ENCODE assay signal across 1 cellular context in genomic region chr7:79495544-79496272, GRCh38.
A peak's percentile ranks its signal among the peaks of the same experiment; 100 is the strongest.
TF ChIP-seq lines count a peak whose summit lies in the region.

No MANE protein-coding gene starts in this region.

TF ChIP-seq in SK-N-SH treated with all-trans-retinoic acid at 6 μM for 48 hours, 23 proteins besides CTCF, POLR2A, EP300 and RAD21 (continued from another document):
- TF ChIP-seq CREB5 (CRISPR knock-in tag; IDR thresholded peaks at IDR 0.05; ENCODE audit: low read depth): peak; percentile 78
- no peak for TF ChIP-seq TCF4 (CRISPR knock-in tag; IDR thresholded peaks at IDR 0.05; ENCODE audit: borderline replicate concordance)
- no peak for TF ChIP-seq ZFP30 (CRISPR knock-in tag; IDR thresholded peaks at IDR 0.05)
- TF ChIP-seq BACH2 (CRISPR knock-in tag; IDR thresholded peaks at IDR 0.05; ENCODE audit: borderline replicate concordance): no peak
